21 cellular contexts compared by ENCODE assay signal in genomic region chr17:37117743-37118142, GRCh38.
DNase-seq lines count a peak whose midpoint lies in the region; ATAC-seq and TF ChIP-seq lines count a peak whose summit lies in the region.
"Had no signal": no experiment of that assay in that cellular context is flagged by ENCODE, and none has a peak within 500 bp of the region (broad histone marks: within the 10 kb centered on the region; RNA-seq: fewer than 3 reads in every experiment).

No MANE protein-coding gene starts in this region.

- H3F3A ChIP-seq in neural cell (ENCODE audit: insufficient read depth, low read length, poor library complexity, severe bottlenecking), result no peaks in the 10 kb centered on the region

- WGBS in heart right ventricle, 2 donors, result 90 to 92% methylated on average over 3 of the region's 3 CpGs

- peaks cover 52% of the 10 kb centered on the region for H3K4me1 Mint-ChIP-seq in brain

- no peak overlapping the region for H3K4me2 ChIP-seq in neural cell (ENCODE audit: low read length)

- H3K4me3 ChIP-seq in neural cell (ENCODE audit: low read length) (no peak overlapping the region), heart right ventricle (no peak overlapping the region)
- H3K4me3 ChIP-seq: coronary artery, testis had no signal

- ATAC-seq in GM18907 (IDR thresholded peaks at IDR 0.05; ENCODE audit: unreplicated experiment) (no peak), heart right ventricle (no peak)
- ATAC-seq: left cardiac atrium had no signal

- H3K79me2 ChIP-seq in neural cell (replicated peaks; ENCODE audit: insufficient read depth, low read length), result no peaks in the 10 kb centered on the region

- H3K27me3 ChIP-seq in neural cell (ENCODE audit: insufficient read depth, low read depth, low read length) (no peaks in the 10 kb centered on the region), heart right ventricle (no peaks in the 10 kb centered on the region)
- H3K27me3 ChIP-seq: testis had no signal

- TF ChIP-seq CTCF in brain (conservative IDR thresholded peaks at IDR 0.05) (no peak), neural cell (IDR thresholded peaks at IDR 0.05; ENCODE audit: poor library complexity, severe bottlenecking) (no peak), heart right ventricle (IDR thresholded peaks at IDR 0.05) (no peak)

- H3K9me3 ChIP-seq in neural cell (ENCODE audit: low read length) (no peaks in the 10 kb centered on the region), heart right ventricle (no peaks in the 10 kb centered on the region)
- H3K9me3 ChIP-seq: testis had no signal

- H3K9ac ChIP-seq in neural cell (ENCODE audit: low read length), result no peak overlapping the region

- TF ChIP-seq EP300 in neural cell (conservative IDR thresholded peaks at IDR 0.05; ENCODE audit: poor library complexity, severe bottlenecking), result no peak

- intact Hi-C loops in posterior vena cava (cut with DNase I), result no loop called here
- intact Hi-C loops in heart right ventricle (cut with DNase I), result no loop called here

- H3K27ac ChIP-seq in neural cell (ENCODE audit: low read length), result no peak overlapping the region
- no peak overlapping the region for H3K27ac ChIP-seq in heart right ventricle
- H3K27ac ChIP-seq: coronary artery, testis had no signal

- H3K9me2 ChIP-seq in neural cell (ENCODE audit: insufficient read depth, low read length), result no peaks in the 10 kb centered on the region

- peaks cover 50% of the 10 kb centered on the region for H3K36me3 Mint-ChIP-seq in brain

- no peaks in the 10 kb centered on the region for H3K9me3 Mint-ChIP-seq in brain
- H3K9me3 Mint-ChIP-seq: activated CD4-positive, alpha-beta memory T cell treated with anti-CD3 and anti-CD28 coated beads for 36 hours; CD14-positive monocyte had no signal

- H3K36me3 ChIP-seq in neural cell (ENCODE audit: insufficient read depth, low read length), result peaks cover 7% of the 10 kb centered on the region
- peaks cover 0 to 63% (median 6%) of the 10 kb centered on the region in 9 donors for H3K36me3 ChIP-seq in heart right ventricle

- peak overlapping the region; percentile 5 to 47 (median 17) for H3K4me3 Mint-ChIP-seq in brain
- H3K4me3 Mint-ChIP-seq: activated CD4-positive, alpha-beta memory T cell treated with anti-CD3 and anti-CD28 coated beads for 36 hours; CD14-positive monocyte had no signal

- H3K4me1 ChIP-seq in heart right ventricle, result peaks cover 0 to 8% (median 0%) of the 10 kb centered on the region in 9 donors

- H3K27me3 Mint-ChIP-seq in brain, result peaks cover 4% of the 10 kb centered on the region
- H3K27me3 Mint-ChIP-seq: activated CD4-positive, alpha-beta memory T cell treated with anti-CD3 and anti-CD28 coated beads for 36 hours had no signal

- DNase-seq in NCI-H1436 treated with DMSO at 0.1 percent for 48 hours (lab: John Stamatoyannopoulos, UW), result peak; percentile 63
- DNase-seq in NCI-H1436 (lab: John Stamatoyannopoulos, UW), result no peak
- peak; percentile 21 for DNase-seq in NCI-H1694 (lab: John Stamatoyannopoulos, UW)
- no peak for DNase-seq in posterior vena cava (ENCODE audit: low spot score)
- no peak for DNase-seq in heart right ventricle
- DNase-seq: 8988T; activated CD4-positive, alpha-beta memory T cell treated with anti-CD3 and anti-CD28 coated beads for 36 hours; activated naive CD4-positive, alpha-beta T cell treated with anti-CD3 and anti-CD28 coated beads, Interleukin-2, amount 50 U/mL, for 16 hours; activated T-cell treated with anti-CD3 and anti-CD28 coated beads, Interleukin-2, amount 50 U/mL, for 1 hour; DMS153; foreskin melanocyte; left cardiac atrium; NCI-H510A treated with DMSO at 0.1 percent for 48 hours; Right ventricle myocardium superior; T-helper 1 cell; testis had no signal

- TF ChIP-seq RAD21 in neural cell (conservative IDR thresholded peaks at IDR 0.05), result no peak

- no peaks in the 10 kb centered on the region for H4K20me1 ChIP-seq in neural cell (ENCODE audit: insufficient read depth)

- H3K27ac Mint-ChIP-seq in brain, result peak overlapping the region; percentile 2 to 81 (median 65)
- H3K27ac Mint-ChIP-seq: activated CD4-positive, alpha-beta memory T cell treated with anti-CD3 and anti-CD28 coated beads for 36 hours; CD14-positive monocyte had no signal

- H2AFZ ChIP-seq in neural cell (ENCODE audit: low read depth, low read length), result no peak overlapping the region

TF ChIP-seq in neural cell, 6 proteins besides CTCF, POLR2A, EP300 and RAD21:
- TF ChIP-seq POLR2AphosphoS5 (IDR thresholded peaks at IDR 0.05) (peak; percentile 13), SMC3 (conservative IDR thresholded peaks at IDR 0.05; ENCODE audit: poor library complexity) (no peak)
TF ChIP-seq in neural cell: peak in this region for 1.

Comparison
In these comparisons a context has a peak if more than half of its experiments do, and no peak if none do; other contexts are left out.
1. DNase-seq: peak in NCI-H1436 treated with DMSO at 0.1 percent for 48 hours (single experiment) and NCI-H1694 (single experiment); none in NCI-H1436 (single experiment), posterior vena cava (single experiment) and heart right ventricle (0 of 2).